In genomic region chr4:39770471-39770870, GRCh38 we compare ENCODE assay signal across 15 cellular contexts.
"Had no signal": no experiment of that assay in that cellular context is flagged by ENCODE, and none has a peak within 500 bp of the region (broad histone marks: within the 10 kb centered on the region; RNA-seq: fewer than 3 reads in every experiment).

No MANE protein-coding gene starts in this region.

- H3K4me3 Mint-ChIP-seq: naive B cell had no signal

- H3K4me1 ChIP-seq: esophagus squamous epithelium, gastroesophageal sphincter, tibial artery had no signal

- H3K9me3 ChIP-seq: esophagus squamous epithelium, gastroesophageal sphincter, neutrophil, tibial artery had no signal

- ATAC-seq: gastroesophageal sphincter had no signal

- H3K27me3 ChIP-seq: esophagus squamous epithelium, gastroesophageal sphincter, neutrophil, tibial artery had no signal

- H3K9me3 Mint-ChIP-seq: naive B cell had no signal

- H3K27me3 Mint-ChIP-seq: naive B cell had no signal

- DNase-seq: central memory CD4-positive, alpha-beta T cell; cortex of kidney; effector memory CD4-positive, alpha-beta T cell; esophagus squamous epithelium; foreskin fibroblast; glutamatergic neuron; mesenchymal stem cell; naive B cell; stimulated activated CD4-positive, alpha-beta T cell treated with anti-CD3 and anti-CD28 coated beads, Interleukin-2, amount 100 ng/mL, for 48 hours; stimulated activated naive CD4-positive, alpha-beta T cell treated with Interleukin-2 at 50 U/mL for 16 hours; tibial artery had no signal

- H3K27ac ChIP-seq: esophagus squamous epithelium, gastroesophageal sphincter, neutrophil, tibial artery had no signal

- H3K4me3 ChIP-seq: esophagus squamous epithelium, gastroesophageal sphincter, lung, smooth muscle cell, tibial artery had no signal
